ENCODE assay signal across 13 cellular contexts in the genomic region with DNA sequence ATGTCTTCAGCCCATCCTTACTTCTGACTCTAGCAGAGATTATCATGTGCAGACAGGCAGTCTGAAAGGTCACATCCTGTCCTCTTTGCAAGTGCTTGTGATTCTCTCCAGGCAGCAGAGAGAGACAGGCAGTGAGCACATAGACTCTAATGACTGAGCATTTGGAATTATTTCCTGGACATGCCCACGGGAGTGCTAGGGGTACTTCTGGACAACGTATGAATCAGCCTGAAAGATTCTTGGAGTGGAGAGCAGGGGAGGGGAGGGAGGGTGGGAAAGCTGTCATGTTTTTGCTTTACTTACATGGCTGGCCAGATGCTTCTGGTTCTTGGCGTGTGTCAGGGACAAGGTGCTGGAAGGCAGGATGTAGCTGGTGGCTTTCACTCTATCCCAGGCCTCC.
DNase-seq lines count a peak whose midpoint lies in the region; ATAC-seq and TF ChIP-seq lines count a peak whose summit lies in the region.
"Had no signal": no experiment of that assay in that cellular context is flagged by ENCODE, and none has a peak within 500 bp of the region (broad histone marks: within the 10 kb centered on the region; RNA-seq: fewer than 3 reads in every experiment).

No MANE protein-coding gene starts in this region.

- WGBS in psoas muscle, 3 donors = 15 to 17% (median 15%) methylated on average over 3 of the region's 3 CpGs
- WGBS in tibial nerve, 2 donors = 25% methylated on average over 3 of the region's 3 CpGs

- no peak for TF ChIP-seq EP300 in tibial nerve (IDR thresholded peaks at IDR 0.05)

- intact Hi-C loops in psoas muscle (cut with DNase I) = no loop called here

- peaks cover 3 to 100% of the 10 kb centered on the region in 2 donors for H3K36me3 ChIP-seq in psoas muscle (ENCODE audit: insufficient read depth in 1 of 2, low read depth in 1 of 2)
- H3K36me3 ChIP-seq in tibial nerve = no peaks in the 10 kb centered on the region
- H3K36me3 ChIP-seq: SJSA1 had no signal

- H3K9me3 Mint-ChIP-seq in osteocyte (ENCODE audit: unreplicated experiment) = no peaks in the 10 kb centered on the region
- H3K9me3 Mint-ChIP-seq: activated naive CD4-positive, alpha-beta T cell treated with anti-CD3 and anti-CD28 coated beads, Interleukin-2, amount 10 ng/mL, durations not matched to agents 7 days and 5 days had no signal

- peaks cover 20% of the 10 kb centered on the region for H3K27me3 Mint-ChIP-seq in osteocyte (ENCODE audit: unreplicated experiment)

- peak; percentile 18 for DNase-seq in H4 (ENCODE audit: low spot score)
- DNase-seq in SK-N-DZ (ENCODE audit: low spot score) = peak; percentile 4
- peak; percentile 68 to 86 for DNase-seq in foreskin keratinocyte
- peak in 1 of 2 donors; percentile 60 for DNase-seq in psoas muscle
- DNase-seq in central memory CD4-positive, alpha-beta T cell = no peak
- DNase-seq in iPS-NIHi7 (ENCODE audit: extremely low spot score) = no peak
- no peak for DNase-seq in osteocyte (ENCODE audit: extremely low spot score, unreplicated experiment)
- no peak for DNase-seq in tibial nerve (ENCODE audit: low spot score in 2 of 2)
- DNase-seq: activated CD4-positive, alpha-beta T cell treated with anti-CD3 and anti-CD28 coated beads, Interleukin-2, amount 50 U/mL, for 4 hours; activated naive CD4-positive, alpha-beta T cell treated with anti-CD3 and anti-CD28 coated beads, Interleukin-2, amount 10 ng/mL, durations not matched to agents 7 days and 5 days; NCI-H187 had no signal

- H3K27ac ChIP-seq in foreskin keratinocyte = no peak overlapping the region
- peak overlapping the region; percentile 56 for H3K27ac ChIP-seq in psoas muscle
- no peak overlapping the region for H3K27ac ChIP-seq in tibial nerve
- H3K27ac ChIP-seq: SJSA1 had no signal

- ATAC-seq in foreskin keratinocyte = peak; percentile 82
- ATAC-seq in psoas muscle = peak; percentile 51 to 87 (median 84)
- ATAC-seq: HCT116 had no signal

- H3K4me3 ChIP-seq in psoas muscle (no peak overlapping the region), tibial nerve (no peak overlapping the region)
- H3K4me3 ChIP-seq: SJSA1 had no signal

- TF ChIP-seq CTCF in foreskin keratinocyte (conservative IDR thresholded peaks at IDR 0.05) = no peak
- TF ChIP-seq CTCF in psoas muscle (IDR thresholded peaks at IDR 0.05) = no peak
- no peak for TF ChIP-seq CTCF in osteocyte (IDR thresholded peaks at IDR 0.05)
- TF ChIP-seq CTCF in tibial nerve (IDR thresholded peaks at IDR 0.05) = no peak

- TF ChIP-seq POLR2A in tibial nerve (IDR thresholded peaks at IDR 0.05) = no peak

- H3K4me1 Mint-ChIP-seq in osteocyte (ENCODE audit: unreplicated experiment) = peaks cover 6% of the 10 kb centered on the region
- H3K4me1 Mint-ChIP-seq: activated naive CD4-positive, alpha-beta T cell treated with anti-CD3 and anti-CD28 coated beads, Interleukin-2, amount 10 ng/mL, durations not matched to agents 7 days and 5 days had no signal

- no peaks in the 10 kb centered on the region for H3K36me3 Mint-ChIP-seq in osteocyte (ENCODE audit: unreplicated experiment)
- H3K36me3 Mint-ChIP-seq: activated naive CD4-positive, alpha-beta T cell treated with anti-CD3 and anti-CD28 coated beads, Interleukin-2, amount 10 ng/mL, durations not matched to agents 7 days and 5 days had no signal

- H3K27ac Mint-ChIP-seq in osteocyte (ENCODE audit: unreplicated experiment) = no peak overlapping the region
- H3K27ac Mint-ChIP-seq: activated naive CD4-positive, alpha-beta T cell treated with anti-CD3 and anti-CD28 coated beads, Interleukin-2, amount 10 ng/mL, durations not matched to agents 7 days and 5 days had no signal

- H3K4me1 ChIP-seq in foreskin keratinocyte = peaks cover 6% of the 10 kb centered on the region
- H3K4me1 ChIP-seq in psoas muscle = no peaks in the 10 kb centered on the region
- peaks cover 0 to 4% (median 0%) of the 10 kb centered on the region in 4 donors for H3K4me1 ChIP-seq in tibial nerve
- H3K4me1 ChIP-seq: SJSA1 had no signal

- no peaks in the 10 kb centered on the region for H3K27me3 ChIP-seq in foreskin keratinocyte
- H3K27me3 ChIP-seq in psoas muscle (ENCODE audit: insufficient read depth in 3 of 3, low read length in 2 of 3) = no peaks in the 10 kb centered on the region
- no peaks in the 10 kb centered on the region for H3K27me3 ChIP-seq in tibial nerve
- H3K27me3 ChIP-seq: SJSA1 had no signal

- H3K9me3 ChIP-seq in psoas muscle (no peaks in the 10 kb centered on the region), tibial nerve (no peaks in the 10 kb centered on the region)
- H3K9me3 ChIP-seq: SJSA1 had no signal

- no peak overlapping the region for H3K4me3 Mint-ChIP-seq in osteocyte (ENCODE audit: unreplicated experiment)
- H3K4me3 Mint-ChIP-seq: activated naive CD4-positive, alpha-beta T cell treated with anti-CD3 and anti-CD28 coated beads, Interleukin-2, amount 10 ng/mL, durations not matched to agents 7 days and 5 days had no signal

Comparison
In these comparisons a context has a peak if more than half of its experiments do, and no peak if none do; other contexts are left out.
1. DNase-seq: peak in H4 (single experiment), SK-N-DZ (single experiment) and foreskin keratinocyte (2 of 2); none in central memory CD4-positive, alpha-beta T cell (single experiment), iPS-NIHi7 (single experiment), osteocyte (single experiment) and tibial nerve (0 of 2).